In genomic region chr6:34236423-34237315, GRCh38 we compare ENCODE assay signal across 8 cellular contexts. TPM values are rescaled to one million over a fixed set of nuclear protein-coding genes. Genes with fewer than 3 reads are reported as not detected.
DNase-seq lines count a peak whose midpoint lies in the region; ATAC-seq and TF ChIP-seq lines count a peak whose summit lies in the region.

A gene with protein sequence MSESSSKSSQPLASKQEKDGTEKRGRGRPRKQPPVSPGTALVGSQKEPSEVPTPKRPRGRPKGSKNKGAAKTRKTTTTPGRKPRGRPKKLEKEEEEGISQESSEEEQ (plus strand): TSS chr6:34236873. CDS start chr6:34240781, 3,908 bp downstream.

- H3K27ac ChIP-seq in adrenal gland (peak within 1 kb of the TSS; percentile 46 to 87 (median 56)), prostate gland (peak within 1 kb of the TSS; percentile 87 to 91)

- intact Hi-C loops in T-helper 1 cell treated with Interleukin-12 subunit alpha and Interleukin-12 subunit beta and Interleukin-4 antibody, amounts not matched to agents 30 ng/mL and 1 ng/mL, for 36 hours (cut with micrococcal nuclease) = loop anchor here (1.0 to 10.0 kb wide), 10 partner anchors 12 to 822 kb away; partner anchors contain the start of genes CUTA, ILRUN, NUDT3 and PHF1
- intact Hi-C loops in adrenal gland (cut with DNase I) = no loop called here
- intact Hi-C loops in left cardiac atrium (cut with DNase I) = no loop called here
- intact Hi-C loops in prostate gland (cut with DNase I) = no loop called here

- H3K27me3 ChIP-seq in adrenal gland (no peaks in the 10 kb centered on the region), prostate gland (replicated peaks; ENCODE audit: insufficient read depth) (no peaks in the 10 kb centered on the region)

- TF ChIP-seq POLR2A in adrenal gland (IDR thresholded peaks at IDR 0.05) (peak; percentile 47 to 73), prostate gland (IDR thresholded peaks at IDR 0.05) (peak; percentile 98)

- H3K4me1 ChIP-seq in adrenal gland (replicated peaks in 1 of 2) (peaks cover 5 to 18% of the 10 kb centered on the region in 2 donors), prostate gland (replicated peaks) (no peaks in the 10 kb centered on the region)

- H3K36me3 ChIP-seq in adrenal gland (replicated peaks in 1 of 2) (no peaks in the 10 kb centered on the region), prostate gland (peaks cover 0 to 6% of the 10 kb centered on the region in 2 donors)

- H3K9me3 ChIP-seq in adrenal gland (replicated peaks in 1 of 3) = no peaks in the 10 kb centered on the region
- H3K9me3 ChIP-seq in prostate gland = no peaks in the 10 kb centered on the region

- DNase-seq in NCI-H1436 treated with DMSO at 0.1 percent for 48 hours (lab: John Stamatoyannopoulos, UW) (peak; percentile 47), adrenal gland (peak; percentile 80 to 91 (median 85)), left cardiac atrium (peak; percentile 91), prostate gland (ENCODE audit: low spot score) (peak; percentile 88), ureter (ENCODE audit: low spot score) (peak; percentile 90)

- WGBS in adrenal gland, 4 donors = 4 to 7% (median 4%) methylated on average over 44 to 93 of the region's 93 CpGs
- WGBS in prostate gland = 3% methylated on average over 91 of the region's 93 CpGs

- H3K4me3 ChIP-seq in GM12875 (ENCODE audit: low read depth, low read length) = peak within 1 kb of the TSS; percentile 69
- peak within 1 kb of the TSS in 2 of 4 donors; percentile 43 to 79 for H3K4me3 ChIP-seq in adrenal gland
- H3K4me3 ChIP-seq in prostate gland = peak within 1 kb of the TSS; percentile 50 to 72

- ATAC-seq in HG02763 (IDR thresholded peaks at IDR 0.05; ENCODE audit: unreplicated experiment) = peak; percentile 64
- ATAC-seq in left cardiac atrium = peak; percentile 89 to 90

- TF ChIP-seq CTCF in GM12875 (IDR thresholded peaks at IDR 0.05; ENCODE audit: borderline replicate concordance, insufficient read depth, low read depth, low read length) = no peak
- TF ChIP-seq CTCF in adrenal gland (IDR thresholded peaks at IDR 0.05) = no peak
- TF ChIP-seq CTCF in prostate gland (IDR thresholded peaks at IDR 0.05) = peak in 1 of 4 experiments; percentile 22

RNA-seq across cellular contexts. Expression of the gene that starts here (rescaled TPM):
- 181 and 183 TPM in 2 replicates for total RNA-seq in T-helper 1 cell treated with Interleukin-12 subunit alpha and Interleukin-12 subunit beta and Interleukin-4 antibody, amounts not matched to agents 30 ng/mL and 1 ng/mL, for 36 hours
- total RNA-seq in adrenal gland (10 to 100 TPM in 6 of 8 donors, 1 to 10 TPM in 2; 3.6 to 27.0 (median 12.7) TPM), left cardiac atrium (10 to 100 TPM; 32.5 to 36.2 TPM), prostate gland (100 to 1,000 TPM in 1 of 2 donors, 10 to 100 TPM in 1; 29.4 to 139 TPM), ureter (88.0 TPM)
- 10 to 100 TPM in 1 of 3 donors, 1 to 10 TPM in 2; 6.6 to 13.3 (median 7.1) TPM for polyA plus RNA-seq in adrenal gland
